Comparison of ENCODE assay signal across 8 cellular contexts in genomic region chr10:17229016-17229716, GRCh38. TPM values are rescaled to one million over a fixed set of nuclear protein-coding genes. Genes with fewer than 3 reads are reported as not detected.
DNase-seq lines count a peak whose midpoint lies in the region; ATAC-seq, FAIRE-seq and TF ChIP-seq lines count a peak whose summit lies in the region.

No MANE protein-coding gene starts in this region.

- no peak for FAIRE-seq in H54 (lab: Jason Lieb, UNC)

- TF ChIP-seq EP300 in suprapubic skin (IDR thresholded peaks at IDR 0.05): no peak

- H3K36me3 ChIP-seq in neutrophil: peaks cover 37% of the 10 kb centered on the region
- H3K36me3 ChIP-seq in suprapubic skin: peaks cover 14% of the 10 kb centered on the region

- H3K27me3 ChIP-seq in neutrophil (no peaks in the 10 kb centered on the region), suprapubic skin (peaks cover 5% of the 10 kb centered on the region)

- ATAC-seq in HG03442 (IDR thresholded peaks at IDR 0.05; ENCODE audit: unreplicated experiment): no peak

- TF ChIP-seq CTCF in fibroblast of pulmonary artery (IDR thresholded peaks at IDR 0.05; ENCODE audit: low read length, missing control alignments) (no peak), neutrophil (IDR thresholded peaks at IDR 0.05) (peak; percentile 4), suprapubic skin (IDR thresholded peaks at IDR 0.05) (no peak)

- peak overlapping the region; percentile 93 for H3K27ac ChIP-seq in neutrophil
- peak overlapping the region; percentile 99 for H3K27ac ChIP-seq in suprapubic skin

- H3K4me1 ChIP-seq in neutrophil (ENCODE audit: control insufficient read depth in 1 of 2, insufficient read depth in 1 of 2, low read depth in 1 of 2, low read length in 1 of 2) (peaks cover 65 to 69% of the 10 kb centered on the region in 2 experiments), suprapubic skin (peaks cover 55% of the 10 kb centered on the region)

- H3K4me3 ChIP-seq in fibroblast of pulmonary artery (replicated peaks; ENCODE audit: low read depth, low read length) (peak overlapping the region; percentile 98), neutrophil (ENCODE audit: low read depth in 1 of 2, low read length in 1 of 2) (peak overlapping the region; percentile 90 to 94), suprapubic skin (peak overlapping the region; percentile 68)

- WGBS in suprapubic skin: no CpG with 5 or more reads among the region's 72 CpGs

- DNase-seq in DMS 273 treated with DMSO at 0.1 percent for 48 hours (lab: John Stamatoyannopoulos, UW) (peak; percentile 37), H54 (ENCODE audit: insufficient read length, low spot score) (peak; percentile 59), OCI-M1 (lab: John Stamatoyannopoulos, UW) (peak; percentile 63), fibroblast of pulmonary artery (ENCODE audit: low read depth) (peak; percentile 94), suprapubic skin (ENCODE audit: low spot score in 2 of 2) (peak; percentile 94 to 96)
- DNase-seq in activated T-helper 1 cell treated with anti-CD3 and anti-CD28 coated beads, Interleukin-2, amount 50 U/mL, for 16 hours (ENCODE audit: low read depth in 1 of 2, low spot score in 1 of 2): peak; percentile 61 to 64

- H3K9me3 ChIP-seq in neutrophil (no peaks in the 10 kb centered on the region), suprapubic skin (no peaks in the 10 kb centered on the region)

- TF ChIP-seq POLR2A in H54 (IDR thresholded peaks at IDR 0.05; ENCODE audit: low read depth, low read length): peak; percentile 99
- peak; percentile 91 to 94 for TF ChIP-seq POLR2A in suprapubic skin (IDR thresholded peaks at IDR 0.05)

RNA-seq across cellular contexts. Expression of gene VIM, which starts 1.1 kb away (rescaled TPM):
- 1,000 to 10,000 TPM in 2 of 4 donors, 100 to 1,000 TPM in 2; 697 to 1,198 (median 1,024) TPM for total RNA-seq in suprapubic skin

RNA-seq across cellular contexts. Expression of gene TRDMT1, which starts 27.7 kb away (rescaled TPM):
- total RNA-seq in suprapubic skin: 1 to 10 TPM; 2.7 to 9.4 (median 4.0) TPM

Comparison
In these comparisons a context has a peak if more than half of its experiments do, and no peak if none do; other contexts are left out.
1. DNase-seq: peak in every context shown above with its lines; median percentile 95 in suprapubic skin; 94 in fibroblast of pulmonary artery; 63 in OCI-M1; 62 in activated T-helper 1 cell treated with anti-CD3 and anti-CD28 coated beads, Interleukin-2, amount 50 U/mL, for 16 hours; 59 in H54; 37 in DMS 273 treated with DMSO at 0.1 percent for 48 hours.